Comparison of ENCODE assay signal across 23 cellular contexts in the genomic region with DNA sequence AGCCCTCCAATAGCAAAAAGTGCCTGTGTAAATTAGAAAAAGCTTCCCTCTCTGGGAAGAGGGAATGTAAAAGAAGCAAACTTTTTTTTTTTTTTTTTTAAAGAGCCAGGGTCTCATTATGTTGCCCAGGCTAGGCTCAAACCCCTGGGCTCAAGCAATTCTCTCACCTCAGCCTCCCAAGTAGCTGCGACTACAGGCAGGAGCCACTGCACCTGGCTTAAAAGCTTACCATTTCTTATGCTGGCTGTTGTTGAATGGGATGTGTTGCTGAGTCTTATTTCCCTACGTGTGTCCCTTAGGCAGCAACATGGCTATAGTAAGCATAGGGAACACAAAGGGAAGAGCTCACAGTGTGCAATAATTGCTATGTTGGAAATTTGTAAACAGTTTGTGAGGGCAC.
"Had no signal": no experiment of that assay in that cellular context is flagged by ENCODE, and none has a peak within 500 bp of the region (broad histone marks: within the 10 kb centered on the region; RNA-seq: fewer than 3 reads in every experiment).

No MANE protein-coding gene starts in this region.

- DNase-seq: activated CD4-positive, alpha-beta T cell treated with anti-CD3 and anti-CD28 coated beads, Interleukin-2, amount 10 ng/mL, durations not matched to agents 7 days and 5 days; activated CD4-positive, CD25-positive, alpha-beta regulatory T cell; activated CD8-positive, alpha-beta T cell treated with anti-CD3 and anti-CD28 coated beads, Interleukin-2, amount 10 ng/mL, durations not matched to agents 7 days and 5 days; activated naive CD4-positive, alpha-beta T cell treated with anti-CD3 and anti-CD28 coated beads for 36 hours; activated naive CD8-positive, alpha-beta T cell treated with anti-CD3 and anti-CD28 coated beads, Interleukin-2, amount 50 U/mL, for 24 hours; activated T-cell treated with anti-CD3 and anti-CD28 coated beads, Interleukin-2, amount 50 U/mL, for 24 hours; anterior cingulate cortex; caudate nucleus; dorsolateral prefrontal cortex; foreskin fibroblast; mesenchymal stem cell; naive thymus-derived CD4-positive, alpha-beta T cell; pancreas; right lobe of liver; stimulated activated CD4-positive, alpha-beta T cell treated with anti-CD3 and anti-CD28 coated beads, Interleukin-4, amount 100 ng/mL, for 24 hours; stomach; testis had no signal

- H3K27ac ChIP-seq: epithelial cell of prostate, neutrophil, pancreas, right lobe of liver, stomach, testis had no signal

- H3K4me2 ChIP-seq: smooth muscle cell had no signal

- H3K9me3 Mint-ChIP-seq: activated CD4-positive, alpha-beta T cell treated with anti-CD3 and anti-CD28 coated beads, Interleukin-2, amount 10 ng/mL, durations not matched to agents 7 days and 5 days; activated T-cell treated with anti-CD3 and anti-CD28 coated beads, Interleukin-2, amount 50 U/mL, for 24 hours had no signal

- H3K36me3 Mint-ChIP-seq: naive thymus-derived CD4-positive, alpha-beta T cell; stimulated activated effector memory CD8-positive, alpha-beta T cell treated with anti-CD3 and anti-CD28 coated beads, Interleukin-12 subunit alpha, Interleukin-12 subunit beta, amount 100 ng/mL, for 72 hours; type B pancreatic cell had no signal

- H3K4me3 Mint-ChIP-seq: activated CD4-positive, alpha-beta T cell treated with anti-CD3 and anti-CD28 coated beads, Interleukin-2, amount 10 ng/mL, durations not matched to agents 7 days and 5 days; activated CD8-positive, alpha-beta T cell treated with anti-CD3 and anti-CD28 coated beads, Interleukin-2, amount 10 ng/mL, durations not matched to agents 7 days and 5 days; activated naive CD4-positive, alpha-beta T cell treated with anti-CD3 and anti-CD28 coated beads for 36 hours; activated naive CD8-positive, alpha-beta T cell treated with anti-CD3 and anti-CD28 coated beads, Interleukin-2, amount 50 U/mL, for 24 hours; activated T-cell treated with anti-CD3 and anti-CD28 coated beads, Interleukin-2, amount 50 U/mL, for 24 hours; brain; naive thymus-derived CD4-positive, alpha-beta T cell; stimulated activated effector memory CD8-positive, alpha-beta T cell treated with anti-CD3 and anti-CD28 coated beads, Interleukin-12 subunit alpha, Interleukin-12 subunit beta, amount 100 ng/mL, for 72 hours; type B pancreatic cell had no signal

- H3K4me1 ChIP-seq: pancreas, stomach, testis had no signal

- H3K4me3 ChIP-seq: dorsolateral prefrontal cortex, pancreas, right lobe of liver, smooth muscle cell, stomach, testis had no signal

- H3K27ac Mint-ChIP-seq: activated CD4-positive, alpha-beta T cell treated with anti-CD3 and anti-CD28 coated beads, Interleukin-2, amount 10 ng/mL, durations not matched to agents 7 days and 5 days; activated CD8-positive, alpha-beta T cell treated with anti-CD3 and anti-CD28 coated beads, Interleukin-2, amount 10 ng/mL, durations not matched to agents 7 days and 5 days; activated naive CD4-positive, alpha-beta T cell treated with anti-CD3 and anti-CD28 coated beads for 36 hours; activated naive CD8-positive, alpha-beta T cell treated with anti-CD3 and anti-CD28 coated beads, Interleukin-2, amount 50 U/mL, for 24 hours; activated T-cell treated with anti-CD3 and anti-CD28 coated beads, Interleukin-2, amount 50 U/mL, for 24 hours; naive thymus-derived CD4-positive, alpha-beta T cell; stimulated activated effector memory CD8-positive, alpha-beta T cell treated with anti-CD3 and anti-CD28 coated beads, Interleukin-12 subunit alpha, Interleukin-12 subunit beta, amount 100 ng/mL, for 72 hours; type B pancreatic cell had no signal

- H3K36me3 ChIP-seq: neutrophil, pancreas, right lobe of liver, stomach had no signal

- H3K27me3 ChIP-seq: dorsolateral prefrontal cortex, neutrophil, pancreas, right lobe of liver, stomach, testis had no signal

- H3K4me1 Mint-ChIP-seq: activated CD4-positive, alpha-beta T cell treated with anti-CD3 and anti-CD28 coated beads, Interleukin-2, amount 10 ng/mL, durations not matched to agents 7 days and 5 days; activated naive CD8-positive, alpha-beta T cell treated with anti-CD3 and anti-CD28 coated beads, Interleukin-2, amount 50 U/mL, for 24 hours; naive thymus-derived CD4-positive, alpha-beta T cell; stimulated activated effector memory CD8-positive, alpha-beta T cell treated with anti-CD3 and anti-CD28 coated beads, Interleukin-12 subunit alpha, Interleukin-12 subunit beta, amount 100 ng/mL, for 72 hours had no signal

- H3K27me3 Mint-ChIP-seq: activated CD4-positive, alpha-beta T cell treated with anti-CD3 and anti-CD28 coated beads, Interleukin-2, amount 10 ng/mL, durations not matched to agents 7 days and 5 days; activated naive CD8-positive, alpha-beta T cell treated with anti-CD3 and anti-CD28 coated beads, Interleukin-2, amount 50 U/mL, for 24 hours; activated T-cell treated with anti-CD3 and anti-CD28 coated beads, Interleukin-2, amount 50 U/mL, for 24 hours; brain; type B pancreatic cell had no signal

- H3K9me3 ChIP-seq: neutrophil, pancreas, right lobe of liver, stomach, testis had no signal
